Comparison of ENCODE assay signal across 8 cellular contexts in genomic region chr2:201118121-201118956, GRCh38. TPM values are rescaled to one million over a fixed set of nuclear protein-coding genes. Genes with fewer than 3 reads are reported as not detected.
DNase-seq lines count a peak whose midpoint lies in the region; ATAC-seq lines count a peak whose summit lies in the region.

No MANE protein-coding gene starts in this region.

- peaks cover 45% of the 10 kb centered on the region for H3K4me1 ChIP-seq in effector memory CD4-positive, alpha-beta T cell (ENCODE audit: control insufficient read depth, insufficient read depth, low read length, poor library complexity, severe bottlenecking)
- peaks cover 8% of the 10 kb centered on the region for H3K4me1 ChIP-seq in mesendoderm (ENCODE audit: control insufficient read depth, low read depth, low read length)

- H3K4me3 ChIP-seq in effector memory CD4-positive, alpha-beta T cell (ENCODE audit: insufficient read depth, low read depth, low read length, poor library complexity, severe bottlenecking) = peak overlapping the region; percentile 87
- H3K4me3 ChIP-seq in mesendoderm (ENCODE audit: low read length) = peak overlapping the region; percentile 12

- H3K79me2 ChIP-seq in mesendoderm (ENCODE audit: control insufficient read depth, insufficient read depth, low read length) = no peaks in the 10 kb centered on the region

- peak overlapping the region; percentile 77 for H3K4ac ChIP-seq in mesendoderm (ENCODE audit: low read depth, low read length)

- peak overlapping the region; percentile 45 for H3K9ac ChIP-seq in mesendoderm (ENCODE audit: low read length)

- peak overlapping the region; percentile 70 for H3K23ac ChIP-seq in mesendoderm (ENCODE audit: low read length)

- ATAC-seq in GM18870 (IDR thresholded peaks at IDR 0.05; ENCODE audit: unreplicated experiment) (peak; percentile 39), HG03108 (IDR thresholded peaks at IDR 0.05; ENCODE audit: unreplicated experiment) (peak; percentile 33)

- no CpG with 5 or more reads among the region's 48 CpGs for WGBS in mesendoderm (ENCODE audit: extremely low coverage, insufficient coverage, low lambda C conversion rate)

- peak overlapping the region; percentile 95 for H2BK120ac ChIP-seq in mesendoderm (ENCODE audit: low read depth, low read length)

- no peaks in the 10 kb centered on the region for H3K9me3 ChIP-seq in effector memory CD4-positive, alpha-beta T cell (ENCODE audit: control insufficient read depth, low read length)

- peak overlapping the region; percentile 56 for H2AK5ac ChIP-seq in mesendoderm (ENCODE audit: low read length)

- peak overlapping the region; percentile 94 for H3K27ac ChIP-seq in effector memory CD4-positive, alpha-beta T cell (ENCODE audit: insufficient read depth, low read length, poor library complexity, severe bottlenecking)
- peak overlapping the region; percentile 76 for H3K27ac ChIP-seq in mesendoderm (ENCODE audit: low read depth, low read length)

- H3K36me3 ChIP-seq in effector memory CD4-positive, alpha-beta T cell (ENCODE audit: control insufficient read depth, insufficient read depth, low read length) = no peaks in the 10 kb centered on the region
- H3K36me3 ChIP-seq in mesendoderm (ENCODE audit: control insufficient read depth, insufficient read depth, low read length) = no peaks in the 10 kb centered on the region

- peak overlapping the region; percentile 3 for H3K4me2 ChIP-seq in mesendoderm (ENCODE audit: low read length)

- peak overlapping the region; percentile 0 for H4K8ac ChIP-seq in mesendoderm (ENCODE audit: low read depth, low read length)

- H3K56ac ChIP-seq in mesendoderm (ENCODE audit: low read length) = peak overlapping the region; percentile 73

- no peak overlapping the region for H4K5ac ChIP-seq in mesendoderm (ENCODE audit: low read length)

- DNase-seq in Ammon's horn (ENCODE audit: low spot score) (peak; percentile 88), NCI-H524 treated with DMSO at 0.1 percent for 48 hours (lab: John Stamatoyannopoulos, UW) (peak; percentile 33), mesendoderm (peak; percentile 70)
- peak; percentile 69 to 77 for DNase-seq in activated CD8-positive, alpha-beta memory T cell treated with anti-CD3 and anti-CD28 coated beads for 1 hour (ENCODE audit: extremely low read depth in 1 of 2, low read depth in 1 of 2)
- peak; percentile 70 to 77 (median 72) for DNase-seq in effector memory CD4-positive, alpha-beta T cell
- DNase-seq in stimulated activated CD8-positive, alpha-beta memory T cell treated with anti-CD3 and anti-CD28 coated beads, Interleukin-2, amount 100 ng/mL, for 48 hours (ENCODE audit: low read depth in 2 of 2) = peak; percentile 84

- no peaks in the 10 kb centered on the region for H3K79me1 ChIP-seq in mesendoderm (ENCODE audit: low read length)

- H2BK5ac ChIP-seq in mesendoderm (ENCODE audit: low read length) = peak overlapping the region; percentile 79

- no peaks in the 10 kb centered on the region for H3K27me3 ChIP-seq in effector memory CD4-positive, alpha-beta T cell (replicated peaks; ENCODE audit: control insufficient read depth, insufficient read depth, low read length, poor library complexity, severe bottlenecking)
- no peaks in the 10 kb centered on the region for H3K27me3 ChIP-seq in mesendoderm (ENCODE audit: insufficient read depth, low read length, poor library complexity)

- peak overlapping the region; percentile 3 for H2BK15ac ChIP-seq in mesendoderm (replicated peaks; ENCODE audit: low read depth)

- peak overlapping the region; percentile 93 for H3K18ac ChIP-seq in mesendoderm (ENCODE audit: low read length)

RNA-seq across cellular contexts. Expression of gene CFLAR, which starts 2.4 kb away (rescaled TPM):
- polyA plus RNA-seq in mesendoderm (2013, experiment 1 of 2) = 5.4 TPM
- 5.5 TPM for polyA plus RNA-seq in mesendoderm (2013, experiment 2 of 2)

RNA-seq across cellular contexts. Expression of gene NDUFB3, which starts 46.5 kb away (rescaled TPM):
- polyA plus RNA-seq in mesendoderm (2013, experiment 1 of 2) = 98.6 TPM
- polyA plus RNA-seq in mesendoderm (2013, experiment 2 of 2) = 101 TPM

RNA-seq across cellular contexts. Expression of gene HYCC2, which starts 46.9 kb away (rescaled TPM):
- 4.1 TPM for polyA plus RNA-seq in mesendoderm (2013, experiment 1 of 2)
- polyA plus RNA-seq in mesendoderm (2013, experiment 2 of 2) = 4.1 TPM

Comparison
In these comparisons a context has a peak if more than half of its experiments do, and no peak if none do; other contexts are left out.
1. Peak in every context shown above with its lines: DNase-seq, ATAC-seq, H3K4me3 ChIP-seq and H3K27ac ChIP-seq.
2. DNase-seq: peak in every context shown above with its lines; median percentile 88 in Ammon's horn; 84 in stimulated activated CD8-positive, alpha-beta memory T cell treated with anti-CD3 and anti-CD28 coated beads, Interleukin-2, amount 100 ng/mL, for 48 hours; 73 in activated CD8-positive, alpha-beta memory T cell treated with anti-CD3 and anti-CD28 coated beads for 1 hour; 72 in effector memory CD4-positive, alpha-beta T cell; 70 in mesendoderm; 33 in NCI-H524 treated with DMSO at 0.1 percent for 48 hours.